In genomic region chrY:14525315-14525714, GRCh38 we compare ENCODE assay signal across 11 cellular contexts. TPM values are rescaled to one million over a fixed set of nuclear protein-coding genes. Genes with fewer than 3 reads are reported as not detected.
A peak's percentile ranks its signal among the peaks of the same experiment; 100 is the strongest.
DNase-seq lines count a peak whose midpoint lies in the region; ATAC-seq, FAIRE-seq and TF ChIP-seq lines count a peak whose summit lies in the region.
"Had no signal": no experiment of that assay in that cellular context is flagged by ENCODE, and none has a peak within 500 bp of the region (broad histone marks: within the 10 kb centered on the region; RNA-seq: fewer than 3 reads in every experiment).

No MANE protein-coding gene starts in this region.

- no peak for DNase-seq in CD4-positive, alpha-beta T cell
- DNase-seq in HFF-Myc (ENCODE audit: extremely low read depth, low read depth) (no peak), bronchial epithelial cell (ENCODE audit: low read depth) (no peak), memory B cell (ENCODE audit: low spot score in 2 of 2) (no peak), PC-3 (no peak)
- no peak for DNase-seq in stimulated activated CD4-positive, alpha-beta T cell treated with anti-CD3 and anti-CD28 coated beads, Interleukin-4, amount 100 ng/mL, for 1 hour
- DNase-seq: NCI-H69 had no signal

- H3K9me3 ChIP-seq in CD4-positive, alpha-beta T cell (ENCODE audit: control insufficient read depth, low read length): no peaks in the 10 kb centered on the region
- H3K9me3 ChIP-seq in PC-3 (ENCODE audit: low read length): no peaks in the 10 kb centered on the region
- H3K9me3 ChIP-seq: mucosa of descending colon had no signal

- no peaks in the 10 kb centered on the region for H3K79me2 ChIP-seq in PC-3 (ENCODE audit: low read length)

- H3K4me3 ChIP-seq in HFF-Myc (replicated peaks; ENCODE audit: low read depth, low read length) (peak overlapping the region; percentile 58), bronchial epithelial cell (ENCODE audit: low read depth, low read length) (peak overlapping the region; percentile 53), PC-3 (ENCODE audit: low read length) (no peak overlapping the region)
- H3K4me3 ChIP-seq: mucosa of descending colon had no signal

- no peak overlapping the region for H3K4me2 ChIP-seq in PC-3 (ENCODE audit: low read length)

- no peaks in the 10 kb centered on the region for H3K36me3 ChIP-seq in bronchial epithelial cell (ENCODE audit: control insufficient read depth, insufficient read depth, low read length)
- H3K36me3 ChIP-seq in PC-3 (ENCODE audit: low read depth, low read length): no peaks in the 10 kb centered on the region

- H3K4me1 Mint-ChIP-seq in CD4-positive, alpha-beta T cell (ENCODE audit: low read depth): peaks cover 6% of the 10 kb centered on the region
- peaks cover 15% of the 10 kb centered on the region for H3K4me1 Mint-ChIP-seq in memory B cell

- H3K36me3 Mint-ChIP-seq in CD4-positive, alpha-beta T cell (ENCODE audit: low read depth): no peaks in the 10 kb centered on the region
- no peaks in the 10 kb centered on the region for H3K36me3 Mint-ChIP-seq in memory B cell

- no TSS peak for BruUV-seq in PC-3 (replicated peaks; lab: Mats Ljungman, UMichigan)

- no peak for ATAC-seq in CD4-positive, alpha-beta T cell (ENCODE audit: poor library complexity)
- ATAC-seq in memory B cell (ENCODE audit: low read depth) (no peak), HG03378 (IDR thresholded peaks at IDR 0.05; ENCODE audit: unreplicated experiment) (no peak), PC-3 (no peak), GM18868 (IDR thresholded peaks at IDR 0.05; ENCODE audit: unreplicated experiment) (no peak)
- ATAC-seq: mucosa of descending colon had no signal

- TF ChIP-seq CTCF in CD4-positive, alpha-beta T cell (IDR thresholded peaks at IDR 0.05): no peak
- TF ChIP-seq CTCF in HFF-Myc (IDR thresholded peaks at IDR 0.05; ENCODE audit: low read depth, low read length, missing control alignments): no peak
- TF ChIP-seq CTCF in bronchial epithelial cell (IDR thresholded peaks at IDR 0.05; ENCODE audit: insufficient read depth, low read length, severe bottlenecking): peak; percentile 9
- no peak for TF ChIP-seq CTCF in PC-3 (conservative IDR thresholded peaks at IDR 0.05; ENCODE audit: low read depth, low read length)

- H3F3A ChIP-seq in PC-3 (ENCODE audit: low read length, unreplicated experiment): no peaks in the 10 kb centered on the region

- no peaks in the 10 kb centered on the region for H3K27me3 ChIP-seq in CD4-positive, alpha-beta T cell (ENCODE audit: control insufficient read depth, insufficient read depth, low read length)
- H3K27me3 ChIP-seq in bronchial epithelial cell (ENCODE audit: control insufficient read depth, insufficient read depth, low read length): no peaks in the 10 kb centered on the region
- H3K27me3 ChIP-seq in PC-3 (ENCODE audit: low read length): no peaks in the 10 kb centered on the region

- H3K27ac Mint-ChIP-seq in CD4-positive, alpha-beta T cell: no peak overlapping the region
- peak overlapping the region; percentile 86 for H3K27ac Mint-ChIP-seq in memory B cell

- H3K9me2 ChIP-seq in PC-3 (replicated peaks; ENCODE audit: low read length): no peaks in the 10 kb centered on the region

- peak overlapping the region; percentile 85 for H3K4me3 Mint-ChIP-seq in CD4-positive, alpha-beta T cell
- peak overlapping the region; percentile 91 for H3K4me3 Mint-ChIP-seq in memory B cell

- POLR2A ChIA-PET in CD4-positive, alpha-beta T cell (lab: Charles Lee): no interaction called here
- POLR2A ChIA-PET in PC-3 (lab: Charles Lee; ENCODE audit: unreplicated experiment): no interaction called here

- intact Hi-C loops in CD4-positive, alpha-beta T cell (cut with DNase I, micrococcal nuclease): no loop called here
- intact Hi-C loops in PC-3 (cut with micrococcal nuclease): no loop called here

- CTCF ChIA-PET in CD4-positive, alpha-beta T cell (lab: Charles Lee): no interaction called here
- CTCF ChIA-PET in PC-3 (lab: Charles Lee): no interaction called here

- H2AFZ ChIP-seq in PC-3 (ENCODE audit: low read length): no peak overlapping the region

- peaks cover 22% of the 10 kb centered on the region for H3K27me3 Mint-ChIP-seq in CD4-positive, alpha-beta T cell
- H3K27me3 Mint-ChIP-seq in memory B cell: no peaks in the 10 kb centered on the region

- no peaks in the 10 kb centered on the region for H3K4me1 ChIP-seq in PC-3 (ENCODE audit: insufficient read depth, low read length)

- H3K27ac ChIP-seq in CD4-positive, alpha-beta T cell (ENCODE audit: low read depth, low read length): no peak overlapping the region
- no peak overlapping the region for H3K27ac ChIP-seq in PC-3 (ENCODE audit: low read length)

- FAIRE-seq in bronchial epithelial cell (lab: Jason Lieb, UNC): no peak
- FAIRE-seq: colon had no signal

- H3K9ac ChIP-seq in PC-3 (ENCODE audit: low read length): no peak overlapping the region

- peaks cover 2% of the 10 kb centered on the region for H3K9me3 Mint-ChIP-seq in CD4-positive, alpha-beta T cell
- H3K9me3 Mint-ChIP-seq in memory B cell: no peaks in the 10 kb centered on the region

- no peaks in the 10 kb centered on the region for H4K20me1 ChIP-seq in PC-3 (ENCODE audit: low read length)

RNA-seq across cellular contexts. Expression of gene NLGN4Y, which starts 1.0 kb away (rescaled TPM):
- under 1 TPM; 0.64 to 0.82 TPM for total RNA-seq in CD4-positive, alpha-beta T cell
- total RNA-seq in bronchial epithelial cell (14.2 TPM in 1 of 2 replicates, not detected in the other), PC-3 (2014; rRNA removed) (not detected in 2 replicates)
